Comparison of ENCODE assay signal across 7 cellular contexts in genomic region chr7:99617187-99617781, GRCh38. TPM values are rescaled to one million over a fixed set of nuclear protein-coding genes. Genes with fewer than 3 reads are reported as not detected.
A peak's percentile ranks its signal among the peaks of the same experiment; 100 is the strongest.
DNase-seq lines count a peak whose midpoint lies in the region; ATAC-seq and TF ChIP-seq lines count a peak whose summit lies in the region.

No MANE protein-coding gene starts in this region.

- H3K27me3 ChIP-seq in esophagus (ENCODE audit: control insufficient read depth in 1 of 2, insufficient read depth in 2 of 2, low read length in 2 of 2) (no peaks in the 10 kb centered on the region), sigmoid colon (no peaks in the 10 kb centered on the region)

- TF ChIP-seq CTCF in OCI-LY7 (conservative IDR thresholded peaks at IDR 0.05; ENCODE audit: low read length) (no peak), sigmoid colon (IDR thresholded peaks at IDR 0.05) (no peak), omental fat pad (IDR thresholded peaks at IDR 0.05) (no peak)

- H3K4me1 ChIP-seq in OCI-LY7 (ENCODE audit: insufficient read depth, low read length, poor library complexity, severe bottlenecking) (peaks cover 11% of the 10 kb centered on the region), esophagus (ENCODE audit: control insufficient read depth in 2 of 2, insufficient read depth in 2 of 2, low read length in 1 of 2) (peaks cover 2 to 3% of the 10 kb centered on the region in 2 donors), sigmoid colon (peaks cover 0 to 20% (median 12%) of the 10 kb centered on the region in 4 donors)

- CTCF ChIA-PET in OCI-LY7 (lab: Charles Lee; ENCODE audit: unreplicated experiment) = no interaction called here

- intact Hi-C loops in OCI-LY7 (cut with micrococcal nuclease; ENCODE audit: unreplicated experiment) (no loop called here), sigmoid colon (cut with DNase I) (loop anchor here (5.0 kb wide), 2 partner anchors 65 to 115 kb away; partner anchors contain the start of genes FAM200A, ZKSCAN5 and ZNF394)

- BruUV-seq in OCI-LY7 (replicated peaks; lab: Mats Ljungman, UMichigan) = TSS peak; percentile 64

- peak overlapping the region; percentile 100 for H2AFZ ChIP-seq in OCI-LY7 (ENCODE audit: low read length)

- H3K79me2 ChIP-seq in OCI-LY7 (ENCODE audit: insufficient read depth, low read depth, low read length) = peaks cover 10% of the 10 kb centered on the region; the same call in 1 of the 2 replicates

- H4K20me1 ChIP-seq in OCI-LY7 (ENCODE audit: insufficient read depth, low read length) = no peaks in the 10 kb centered on the region

- H3K36me3 ChIP-seq in OCI-LY7 (ENCODE audit: insufficient read depth, low read length) = peaks cover 37% of the 10 kb centered on the region; the same call in 1 of the 2 replicates
- H3K36me3 ChIP-seq in esophagus (ENCODE audit: control insufficient read depth in 2 of 2, insufficient read depth in 2 of 2, low read length in 1 of 2) = peaks cover 9 to 18% of the 10 kb centered on the region in 2 donors
- H3K36me3 ChIP-seq in sigmoid colon = peaks cover 18 to 40% (median 29%) of the 10 kb centered on the region in 4 donors

- DNase-seq in OCI-LY7 (ENCODE audit: low spot score) (no peak), sigmoid colon (no peak), OCI-M1 (lab: John Stamatoyannopoulos, UW) (no peak), omental fat pad (ENCODE audit: low spot score) (no peak)

- POLR2A ChIA-PET in OCI-LY7 (lab: Charles Lee) = interaction anchor here (0.7 kb wide), 1 partner anchor 20 kb away, joined by 3 read pairs; no protein-coding TSS in a partner anchor

- no peaks in the 10 kb centered on the region for H3K9me2 ChIP-seq in OCI-LY7 (ENCODE audit: insufficient read depth, low read length)

- H3K9me3 ChIP-seq in OCI-LY7 (ENCODE audit: low read length) (no peaks in the 10 kb centered on the region), esophagus (ENCODE audit: control insufficient read depth in 2 of 2, insufficient read depth in 1 of 2, low read depth in 1 of 2, low read length in 1 of 2) (no peaks in the 10 kb centered on the region), sigmoid colon (no peaks in the 10 kb centered on the region)

- 13 to 14% methylated on average over 22 of the region's 22 CpGs for WGBS in esophagus, 2 donors
- WGBS in sigmoid colon, 2 donors = 9 to 16% methylated on average over 22 of the region's 22 CpGs

- TF ChIP-seq POLR2A in sigmoid colon (IDR thresholded peaks at IDR 0.05) = no peak

- H3K4me2 ChIP-seq in OCI-LY7 (ENCODE audit: low read length) = peak overlapping the region; percentile 92

- H3K4me3 ChIP-seq in OCI-LY7 (ENCODE audit: low read depth, low read length, poor library complexity, severe bottlenecking) = peak overlapping the region; percentile 100
- peak overlapping the region; percentile 91 to 100 for H3K4me3 ChIP-seq in esophagus (ENCODE audit: low read depth in 1 of 2, low read length in 2 of 2)
- peak overlapping the region; percentile 60 to 95 (median 80) for H3K4me3 ChIP-seq in sigmoid colon

- ATAC-seq in GM21786 (IDR thresholded peaks at IDR 0.05; ENCODE audit: unreplicated experiment) (peak; percentile 29), HG02970 (IDR thresholded peaks at IDR 0.05; ENCODE audit: low FRiP score, unreplicated experiment) (no peak), omental fat pad (ENCODE audit: low FRiP score) (no peak)

- peak overlapping the region; percentile 11 for H3K27ac ChIP-seq in OCI-LY7 (ENCODE audit: low read depth, low read length, poor library complexity, severe bottlenecking)
- H3K27ac ChIP-seq in esophagus (ENCODE audit: low read depth in 2 of 2, low read length in 1 of 2) = peak overlapping the region; percentile 65 to 86
- H3K27ac ChIP-seq in sigmoid colon = peak overlapping the region; percentile 78 to 90 (median 88)

- TF ChIP-seq EP300 in sigmoid colon (IDR thresholded peaks at IDR 0.05) = no peak

RNA-seq across cellular contexts. Expression of gene ZSCAN25, which starts 0.5 kb away (rescaled TPM):
- total RNA-seq in OCI-LY7 (2014; rRNA removed; shearing (Covaris generic)) = 12.0 and 19.8 TPM in 2 replicates
- total RNA-seq in OCI-LY7 (2022) = 14.3 and 17.1 TPM in 2 replicates
- polyA plus RNA-seq in esophagus = 1 to 10 TPM; 4.4 to 4.5 TPM
- 10 to 100 TPM; 10.7 to 19.9 (median 14.9) TPM for total RNA-seq in sigmoid colon
- polyA plus RNA-seq in sigmoid colon = 1 to 10 TPM; 3.6 to 7.2 (median 3.9) TPM
- 10 to 100 TPM in 3 of 4 donors, 1 to 10 TPM in 1; 9.1 to 21.0 (median 15.0) TPM for total RNA-seq in omental fat pad

RNA-seq across cellular contexts. Expression of gene TMEM225B, which starts 19.2 kb away (rescaled TPM):
- 1.4 and 2.4 TPM in 2 replicates for total RNA-seq in OCI-LY7 (2014; rRNA removed; shearing (Covaris generic))
- total RNA-seq in OCI-LY7 (2022) = 2.4 and 3.9 TPM in 2 replicates
- under 1 TPM; 0.66 to 0.96 TPM for polyA plus RNA-seq in esophagus
- 1 to 10 TPM in 1 of 4 donors, under 1 TPM in 1, not detected in 2; 0.41 to 1.8 TPM for total RNA-seq in sigmoid colon
- polyA plus RNA-seq in sigmoid colon = under 1 TPM in 1 of 3 donors, not detected in 2; 0.38 TPM
- total RNA-seq in omental fat pad = 1 to 10 TPM in 1 of 4 donors, under 1 TPM in 3; 0.82 to 1.8 (median 0.89) TPM

RNA-seq across cellular contexts. Expression of gene ZNF655, which starts 58.8 kb away (rescaled TPM):
- total RNA-seq in OCI-LY7 (2014; rRNA removed; shearing (Covaris generic)) = 64.1 and 100 TPM in 2 replicates
- total RNA-seq in OCI-LY7 (2022) = 79.7 and 84.7 TPM in 2 replicates
- polyA plus RNA-seq in esophagus = 10 to 100 TPM; 56.9 to 80.5 TPM
- total RNA-seq in sigmoid colon = 100 to 1,000 TPM; 124 to 148 (median 131) TPM
- 10 to 100 TPM; 45.0 to 56.9 (median 50.9) TPM for polyA plus RNA-seq in sigmoid colon
- 100 to 1,000 TPM; 104 to 164 (median 109) TPM for total RNA-seq in omental fat pad

Comparison
In these comparisons a context has a peak if more than half of its experiments do, and no peak if none do; other contexts are left out.
1. H3K27ac ChIP-seq: peak in every context shown above with its lines; median percentile 88 in sigmoid colon; 76 in esophagus; 11 in OCI-LY7.